In genomic region chr11:71604798-71605488, GRCh38 we compare ENCODE assay signal across 12 cellular contexts. TPM values are rescaled to one million over a fixed set of nuclear protein-coding genes. Genes with fewer than 3 reads are reported as not detected.
DNase-seq lines count a peak whose midpoint lies in the region; ATAC-seq, FAIRE-seq and TF ChIP-seq lines count a peak whose summit lies in the region.
"Not testable (repeated sequence)": the region's sequence is repeated elsewhere in the genome, so short reads cannot be mapped to it uniquely, and the experiment has no call there.
"Had no signal": no experiment of that assay in that cellular context is flagged by ENCODE, and none has a peak within 500 bp of the region (broad histone marks: within the 10 kb centered on the region; RNA-seq: fewer than 3 reads in every experiment).

No MANE protein-coding gene starts in this region.

- H3K18ac ChIP-seq in H1 (ENCODE audit: extremely low read depth, low read length) = not testable (repeated sequence)

- H3K9me2 ChIP-seq in SK-N-SH = not testable (repeated sequence)

- not testable (repeated sequence) for H4K5ac ChIP-seq in H1 (ENCODE audit: insufficient read length, low read depth, low read length)

- CTCF ChIA-PET in SK-N-SH (lab: Yijun Ruan, JAX); H1 (lab: Charles Lee; ENCODE audit: partially characterized antibody): not testable (repeated sequence)

- H3K4me3 ChIP-seq in DND-41 (ENCODE audit: low read depth in 1 of 2, low read length in 2 of 2); KMS-11 (IDR thresholded peaks at IDR 0.05; ENCODE audit: insufficient read depth, low read depth, low read length); SK-N-SH (ENCODE audit: low read depth in 2 of 2, low read length in 1 of 2); H1 (ENCODE audit: extremely low read depth in 1 of 4, insufficient read depth in 2 of 4, low read depth in 3 of 4, low read length in 4 of 4); right lobe of liver; smooth muscle cell: not testable (repeated sequence)

- not testable (repeated sequence) for H3K79me2 ChIP-seq in DND-41 (ENCODE audit: insufficient read depth, low read length); KMS-11 (ENCODE audit: insufficient read depth, low read depth); SK-N-SH (ENCODE audit: insufficient read depth); H1 (ENCODE audit: control insufficient read depth in 1 of 2, insufficient read depth in 2 of 2, low read length in 2 of 2); smooth muscle cell (ENCODE audit: low read depth)

- not testable (repeated sequence) for H2AFZ ChIP-seq in DND-41 (ENCODE audit: low read depth, low read length); SK-N-SH (ENCODE audit: low read depth); H1 (ENCODE audit: low read length); smooth muscle cell (ENCODE audit: low read depth)
- H2AFZ ChIP-seq in KMS-11 (ENCODE audit: low read depth) = peak overlapping the region; percentile 44; the same call in 1 of the 2 replicates

- not testable (repeated sequence) for H3K4me2 ChIP-seq in DND-41 (ENCODE audit: insufficient read depth, low read length); SK-N-SH; H1 (ENCODE audit: insufficient read depth in 1 of 2, low read depth in 2 of 2, low read length in 2 of 2); smooth muscle cell
- peak overlapping the region; percentile 45; the same call in 1 of the 2 replicates for H3K4me2 ChIP-seq in KMS-11

- ATAC-seq in DND-41 (ENCODE audit: insufficient read depth, low read depth); right lobe of liver: not testable (repeated sequence)

- TF ChIP-seq EP300 in SK-N-SH (IDR thresholded peaks at IDR 0.05; ENCODE audit: borderline replicate concordance in 1 of 2, low read depth in 1 of 2, low read length in 1 of 2); H1 (IDR thresholded peaks at IDR 0.05; ENCODE audit: borderline replicate concordance in 1 of 2, low read depth in 2 of 2, low read length in 2 of 2): not testable (repeated sequence)

- H3K4me1 ChIP-seq in DND-41 (ENCODE audit: insufficient read depth, low read length); KMS-11 (ENCODE audit: low read depth, poor library complexity, severe bottlenecking); SK-N-SH (ENCODE audit: control insufficient read depth in 1 of 2, insufficient read depth in 2 of 2, low read depth in 1 of 2, low read length in 1 of 2); H1 (replicated peaks in 1 of 4; ENCODE audit: control insufficient read depth in 3 of 4, insufficient read depth in 4 of 4, low read length in 3 of 4); right lobe of liver; smooth muscle cell (ENCODE audit: low read depth): not testable (repeated sequence)

- TF ChIP-seq CTCF in DND-41 (IDR thresholded peaks at IDR 0.05; ENCODE audit: borderline replicate concordance, extremely low read depth, low read length, poor library complexity, severe bottlenecking) (peak; percentile 37), KMS-11 (conservative IDR thresholded peaks at IDR 0.05; ENCODE audit: low read depth, low read length) (0 out of 2 replicates have a peak, but pooled peaks have one; percentile 26), SK-N-SH (IDR thresholded peaks at IDR 0.05) (0 out of 2 replicates have a peak, but pooled peaks have one; percentile 17), H1 (IDR thresholded peaks at IDR 0.05; ENCODE audit: control extremely low read depth in 1 of 3, insufficient read depth in 1 of 3, low read depth in 1 of 3, low read length in 3 of 3) (peak in 1 of 3 experiments; percentile 13; a peak in 1 of 4 replicates), right lobe of liver (IDR thresholded peaks at IDR 0.05) (peak; percentile 24 to 52 (median 45)), smooth muscle cell (IDR thresholded peaks at IDR 0.05; ENCODE audit: borderline replicate concordance, insufficient read depth, poor library complexity, severe bottlenecking) (peak; percentile 53)

- not testable (repeated sequence) for H3K79me1 ChIP-seq in H1 (ENCODE audit: low read depth, low read length)

- 3% methylated on average over 10 of the region's 17 CpGs for WGBS in SK-N-SH (ENCODE audit: low lambda C conversion rate)
- 26% methylated on average over 11 of the region's 17 CpGs; no CpG with 5 or more reads in 1 of the 2 experiments for WGBS in H1 (ENCODE audit: extremely low coverage in 1 of 2, insufficient coverage in 1 of 2, insufficient read length in 1 of 2, insufficient replicate concordance in 2 of 2, low coverage in 1 of 2, low lambda C conversion rate in 2 of 2, missing lambda C conversion rate in 1 of 2), 2 experiments
- 20% methylated on average over 2 of the region's 17 CpGs for WGBS in right lobe of liver (ENCODE audit: insufficient coverage, low coverage, low lambda C conversion rate, missing lambda C conversion rate)
- WGBS in smooth muscle cell (ENCODE audit: low lambda C conversion rate) = 21% methylated on average over 17 of the region's 17 CpGs

- not testable (repeated sequence) for H4K20me1 ChIP-seq in DND-41 (ENCODE audit: insufficient read depth, low read length); KMS-11 (ENCODE audit: insufficient read depth); SK-N-SH (ENCODE audit: insufficient read depth); H1 (replicated peaks in 1 of 2; ENCODE audit: control insufficient read depth in 1 of 2, insufficient read depth in 2 of 2, low read length in 2 of 2); smooth muscle cell (ENCODE audit: low read depth)

- H2BK12ac ChIP-seq in H1 (ENCODE audit: low read depth, low read length) = not testable (repeated sequence)

- TF ChIP-seq POLR2A in H1 (IDR thresholded peaks at IDR 0.05; ENCODE audit: control extremely low read depth in 1 of 2, low read depth in 2 of 2, low read length in 2 of 2); right lobe of liver (IDR thresholded peaks at IDR 0.05): not testable (repeated sequence)

- peak; percentile 36 for DNase-seq in DND-41
- peak; percentile 7 for DNase-seq in SK-N-SH
- DNase-seq in activated effector memory CD4-positive, alpha-beta T cell treated with anti-CD3 and anti-CD28 coated beads, Interleukin-2, amount 50 U/mL, for 16 hours = peak; percentile 69
- DNase-seq in H1 (ENCODE audit: low read depth in 1 of 2, low spot score in 2 of 2) = peak in 1 of 2 experiments; percentile 67
- not testable (repeated sequence) for DNase-seq in right lobe of liver; smooth muscle cell (lab: John Stamatoyannopoulos, UW; ENCODE audit: unreplicated experiment)

- H3F3A ChIP-seq in SK-N-SH (replicated peaks; ENCODE audit: insufficient read depth); smooth muscle cell (ENCODE audit: low read depth): not testable (repeated sequence)

- not testable (repeated sequence) for H3K23me2 ChIP-seq in H1 (ENCODE audit: low read depth, low read length)

- H3K36me3 ChIP-seq in DND-41 (ENCODE audit: insufficient read depth, low read length); KMS-11 (ENCODE audit: insufficient read depth); SK-N-SH (replicated peaks in 1 of 2; ENCODE audit: control insufficient read depth in 1 of 2, insufficient read depth in 2 of 2, low read length in 1 of 2); H1 (ENCODE audit: control insufficient read depth in 2 of 4, insufficient read depth in 4 of 4, low read length in 3 of 4); right lobe of liver; smooth muscle cell (ENCODE audit: low read depth): not testable (repeated sequence)

- not testable (repeated sequence) for H3K9ac ChIP-seq in DND-41 (ENCODE audit: low read depth, low read length); KMS-11; SK-N-SH; H1 (replicated peaks in 1 of 4; ENCODE audit: extremely low read depth in 1 of 4, low read depth in 3 of 4, low read length in 3 of 4); smooth muscle cell (ENCODE audit: low read depth)

- H2BK20ac ChIP-seq in H1 (ENCODE audit: low read length) = not testable (repeated sequence)

- not testable (repeated sequence) for H3K27ac ChIP-seq in DND-41 (ENCODE audit: low read length); SK-N-SH (ENCODE audit: low read depth in 2 of 2, low read length in 1 of 2); H1 (ENCODE audit: low read depth, low read length); right lobe of liver; smooth muscle cell (ENCODE audit: low read depth)
- peak overlapping the region; percentile 18; the same call in 1 of the 2 replicates for H3K27ac ChIP-seq in KMS-11

- not testable (repeated sequence) for H2AK5ac ChIP-seq in H1 (ENCODE audit: low read depth, low read length)

- H2BK15ac ChIP-seq in H1 (ENCODE audit: low read length) = not testable (repeated sequence)

- POLR2A ChIA-PET in SK-N-SH (lab: Yijun Ruan, JAX); H1 (lab: Charles Lee; ENCODE audit: partially characterized antibody): not testable (repeated sequence)

- H3K27me3 ChIP-seq in DND-41 (ENCODE audit: insufficient read depth, low read length, poor library complexity); KMS-11 (ENCODE audit: insufficient read depth, low read depth); SK-N-SH (ENCODE audit: insufficient read depth); right lobe of liver: not testable (repeated sequence)
- H3K27me3 ChIP-seq in H1 (replicated peaks in 1 of 4; ENCODE audit: control insufficient read depth in 3 of 4, extremely low read depth in 1 of 4, insufficient read depth in 3 of 4, low read length in 3 of 4) (peaks cover 9 to 23% (median 16%) of the 10 kb centered on the region in 4 experiments), smooth muscle cell (ENCODE audit: low read depth) (peaks cover 27% of the 10 kb centered on the region)

- H2BK5ac ChIP-seq in H1 (ENCODE audit: low read depth, low read length) = not testable (repeated sequence)

- not testable (repeated sequence) for H3K14ac ChIP-seq in H1 (ENCODE audit: insufficient read length)

- H3K9me3 ChIP-seq in DND-41 (ENCODE audit: insufficient read depth, low read length, severe bottlenecking); SK-N-SH; H1 (ENCODE audit: insufficient read depth in 2 of 2, low read depth in 1 of 2, low read length in 1 of 2); right lobe of liver; smooth muscle cell (replicated peaks; ENCODE audit: low read depth): not testable (repeated sequence)

- not testable (repeated sequence) for H3K4ac ChIP-seq in H1 (replicated peaks; ENCODE audit: insufficient read length, low read depth, low read length)

- H3K23ac ChIP-seq in H1 (ENCODE audit: insufficient read length) = not testable (repeated sequence)

- not testable (repeated sequence) for H4K8ac ChIP-seq in H1 (ENCODE audit: extremely low read depth, insufficient read depth, low read length)

- not testable (repeated sequence) for FAIRE-seq in H1 (lab: Jason Lieb, UNC)

- H2BK120ac ChIP-seq in H1 (replicated peaks; ENCODE audit: low read depth, low read length) = not testable (repeated sequence)

- H3K56ac ChIP-seq in H1 (replicated peaks; ENCODE audit: insufficient read length, low read depth, low read length) = not testable (repeated sequence)

- H4K91ac ChIP-seq in H1 (replicated peaks; ENCODE audit: insufficient read length, low read length) = not testable (repeated sequence)

- intact Hi-C loops in right lobe of liver (cut with DNase I) = not testable (repeated sequence)

- TF ChIP-seq RAD21 in SK-N-SH (IDR thresholded peaks at IDR 0.05; ENCODE audit: low read length) = not testable (repeated sequence)
- TF ChIP-seq RAD21 in H1 (IDR thresholded peaks at IDR 0.05 in 1 of 2, conservative IDR thresholded peaks at IDR 0.05 in 1 of 2; ENCODE audit: low read depth in 2 of 2, low read length in 2 of 2) = peak; percentile 27 to 39; a peak in 2 of 4 replicates

RNA-seq across cellular contexts. Expression of gene KRTAP5-11, which starts 22.3 kb away (rescaled TPM):
- polyA plus RNA-seq in SK-N-SH (2012; rRNA removed) = not detected in 2 replicates
- polyA plus RNA-seq in SK-N-SH (2012; cell fraction: cytosol; rRNA removed) = not detected in 2 replicates
- not detected in 2 replicates for polyA plus RNA-seq in SK-N-SH (2012; cell fraction: nucleus; rRNA removed)
- not detected in 2 replicates for total RNA-seq in H1 (2021; fragmentation: NEBNext Ultra II Directional; extraction: Animal tissue kit (Norgen Biotek cat#: 25700))
- polyA plus RNA-seq in H1 (2011; rRNA removed) = not detected in 2 replicates
- not detected for polyA plus RNA-seq in H1 (2011; cell fraction: cytosol; rRNA removed)
- not detected for polyA plus RNA-seq in H1 (2011; cell fraction: nucleus; rRNA removed)
- polyA plus RNA-seq in H1 (2012, experiment 1 of 2) = 0.33 TPM in 1 of 4 replicates, not detected in the others
- polyA plus RNA-seq in H1 (2012, experiment 2 of 2) = not detected
- polyA plus RNA-seq in H1 (2013, experiment 1 of 2) = not detected
- not detected for polyA plus RNA-seq in H1 (2013, experiment 2 of 2)
- polyA minus RNA-seq in H1 (2011; rRNA and poly(A)+ RNA removed) = not detected in 2 replicates
- not detected for polyA minus RNA-seq in H1 (2011; cell fraction: cytosol; rRNA and poly(A)+ RNA removed)
- polyA minus RNA-seq in H1 (2011; cell fraction: nucleus; rRNA and poly(A)+ RNA removed) = not detected
- total RNA-seq in right lobe of liver = not detected
- not detected in 2 replicates for total RNA-seq in smooth muscle cell
- not detected in 2 replicates for polyA plus RNA-seq in smooth muscle cell
- total RNA-seq: CD4-positive, CD25-positive, alpha-beta regulatory T cell; fibroblast of lung; left lobe of liver; naive thymus-derived CD8-positive, alpha-beta T cell; sigmoid colon had no signal
- polyA plus RNA-seq: CD4-positive, CD25-positive, alpha-beta regulatory T cell; fibroblast of lung; naive thymus-derived CD8-positive, alpha-beta T cell; sigmoid colon had no signal

RNA-seq across cellular contexts. Expression of gene KRTAP5-10, which starts 39.6 kb away (rescaled TPM):
- polyA plus RNA-seq in SK-N-SH (2012; rRNA removed) = not detected in 2 replicates
- polyA plus RNA-seq in SK-N-SH (2012; cell fraction: cytosol; rRNA removed) = not detected in 2 replicates
- 0.15 TPM in 1 of 2 replicates, not detected in the other for polyA plus RNA-seq in SK-N-SH (2012; cell fraction: nucleus; rRNA removed)
- total RNA-seq in H1 (2021; fragmentation: NEBNext Ultra II Directional; extraction: Animal tissue kit (Norgen Biotek cat#: 25700)) = not detected in 2 replicates
- polyA plus RNA-seq in H1 (2011; rRNA removed) = 0.11 and 0.12 TPM in 2 replicates
- 0.10 TPM for polyA plus RNA-seq in H1 (2011; cell fraction: cytosol; rRNA removed)
- 0.53 TPM for polyA plus RNA-seq in H1 (2011; cell fraction: nucleus; rRNA removed)
- polyA plus RNA-seq in H1 (2012, experiment 1 of 2) = not detected in 4 replicates
- not detected for polyA plus RNA-seq in H1 (2012, experiment 2 of 2)
- polyA plus RNA-seq in H1 (2013, experiment 1 of 2) = 0.04 TPM
- not detected for polyA plus RNA-seq in H1 (2013, experiment 2 of 2)
- 0.24 TPM in 1 of 2 replicates, not detected in the other for polyA minus RNA-seq in H1 (2011; rRNA and poly(A)+ RNA removed)
- polyA minus RNA-seq in H1 (2011; cell fraction: cytosol; rRNA and poly(A)+ RNA removed) = not detected
- not detected for polyA minus RNA-seq in H1 (2011; cell fraction: nucleus; rRNA and poly(A)+ RNA removed)
- under 1 TPM in 3 of 6 experiments, not detected in 3; 0.17 to 0.18 (median 0.18) TPM for total RNA-seq in right lobe of liver
- total RNA-seq in smooth muscle cell = not detected in 2 replicates
- polyA plus RNA-seq in smooth muscle cell = not detected in 2 replicates
- total RNA-seq: CD4-positive, CD25-positive, alpha-beta regulatory T cell; fibroblast of lung; naive thymus-derived CD8-positive, alpha-beta T cell; sigmoid colon had no signal
- polyA plus RNA-seq: CD4-positive, CD25-positive, alpha-beta regulatory T cell; fibroblast of lung; naive thymus-derived CD8-positive, alpha-beta T cell had no signal

RNA-seq across cellular contexts. Expression of gene KRTAP5-9, which starts 56.7 kb away (rescaled TPM):
- not detected in 2 replicates for polyA plus RNA-seq in SK-N-SH (2012; rRNA removed)
- polyA plus RNA-seq in SK-N-SH (2012; cell fraction: cytosol; rRNA removed) = not detected in 2 replicates
- 0.29 and 0.60 TPM in 2 replicates for polyA plus RNA-seq in SK-N-SH (2012; cell fraction: nucleus; rRNA removed)
- total RNA-seq in H1 (2021; fragmentation: NEBNext Ultra II Directional; extraction: Animal tissue kit (Norgen Biotek cat#: 25700)) = not detected in 2 replicates
- polyA plus RNA-seq in H1 (2011; rRNA removed) = 0.11 TPM in 1 of 2 replicates, not detected in the other
- not detected for polyA plus RNA-seq in H1 (2011; cell fraction: cytosol; rRNA removed)
- polyA plus RNA-seq in H1 (2011; cell fraction: nucleus; rRNA removed) = 0.36 TPM
- polyA plus RNA-seq in H1 (2012, experiment 1 of 2) = not detected in 4 replicates
- not detected for polyA plus RNA-seq in H1 (2012, experiment 2 of 2)
- not detected for polyA plus RNA-seq in H1 (2013, experiment 1 of 2)
- polyA plus RNA-seq in H1 (2013, experiment 2 of 2) = not detected
- not detected in 2 replicates for polyA minus RNA-seq in H1 (2011; rRNA and poly(A)+ RNA removed)
- polyA minus RNA-seq in H1 (2011; cell fraction: cytosol; rRNA and poly(A)+ RNA removed) = not detected
- not detected for polyA minus RNA-seq in H1 (2011; cell fraction: nucleus; rRNA and poly(A)+ RNA removed)
- under 1 TPM in 2 of 6 experiments, not detected in 4; 0.17 to 0.38 TPM for total RNA-seq in right lobe of liver
- not detected in 2 replicates for total RNA-seq in smooth muscle cell
- polyA plus RNA-seq in smooth muscle cell = not detected in 2 replicates
- total RNA-seq: fibroblast of lung had no signal
- polyA plus RNA-seq: CD4-positive, CD25-positive, alpha-beta regulatory T cell; fibroblast of lung; naive thymus-derived CD8-positive, alpha-beta T cell had no signal
